ENCODE assay signal across 9 cellular contexts in genomic region chr12:12327802-12328201, GRCh38. TPM values are rescaled to one million over a fixed set of nuclear protein-coding genes. Genes with fewer than 3 reads are reported as not detected.
DNase-seq lines count a peak whose midpoint lies in the region; ATAC-seq and TF ChIP-seq lines count a peak whose summit lies in the region.
"Had no signal": no experiment of that assay in that cellular context is flagged by ENCODE, and none has a peak within 500 bp of the region (broad histone marks: within the 10 kb centered on the region; RNA-seq: fewer than 3 reads in every experiment).

No MANE protein-coding gene starts in this region.

- no peaks in the 10 kb centered on the region for H3K9me3 Mint-ChIP-seq in CD8-positive, alpha-beta memory T cell
- H3K9me3 Mint-ChIP-seq: T-helper 1 cell treated with Interleukin-12 subunit alpha and Interleukin-12 subunit beta and Interleukin-4 antibody, amounts not matched to agents 30 μg/mL and 1 μg/mL, for 36 hours had no signal

- no peak for TF ChIP-seq EP300 in stomach (IDR thresholded peaks at IDR 0.05)

- peak in 2 of 5 donors; percentile 37 to 51 for DNase-seq in CD8-positive, alpha-beta memory T cell
- DNase-seq in GM20000 (ENCODE audit: low spot score) (peak; percentile 67), NCI-H460 (ENCODE audit: extremely low read depth, low read depth) (peak; percentile 56), ascending aorta (ENCODE audit: low spot score in 2 of 2) (no peak), iPS-NIHi11 (ENCODE audit: low spot score) (peak; percentile 67), stomach (no peak)
- DNase-seq in stimulated activated CD4-positive, alpha-beta T cell treated with anti-CD3 and anti-CD28 coated beads, Interleukin-2, amount 100 ng/mL, for 24 hours, result no peak

- intact Hi-C loops in ascending aorta (cut with DNase I), result loop anchor here (1.0 to 10.0 kb wide), 2 partner anchors 153 to 247 kb away; no protein-coding TSS in a partner anchor
- intact Hi-C loops in stomach (cut with DNase I; ENCODE audit: low total_unique reads), result no loop called here

- no peak for TF ChIP-seq POLR2A in stomach (IDR thresholded peaks at IDR 0.05)

- CTCF ChIA-PET in CD8-positive, alpha-beta memory T cell (lab: Charles Lee), result interaction anchor here (0.8 to 3.7 kb wide), 13 partner anchors 9 to 1557 kb away, joined by 3 to 23 read pairs (median 4); partner anchors contain the start of gene BORCS5

- H3K27me3 Mint-ChIP-seq in CD8-positive, alpha-beta memory T cell, result no peaks in the 10 kb centered on the region

- H3K27ac Mint-ChIP-seq in CD8-positive, alpha-beta memory T cell, result peak overlapping the region in 5 of 8 donors; percentile 20 to 85 (median 59)
- H3K27ac Mint-ChIP-seq: T-helper 1 cell treated with Interleukin-12 subunit alpha and Interleukin-12 subunit beta and Interleukin-4 antibody, amounts not matched to agents 30 μg/mL and 1 μg/mL, for 36 hours had no signal

- H3K4me1 ChIP-seq in CD8-positive, alpha-beta memory T cell (ENCODE audit: insufficient read depth, low read length), result peaks cover 9% of the 10 kb centered on the region
- peaks cover 0 to 4% of the 10 kb centered on the region in 2 donors for H3K4me1 ChIP-seq in ascending aorta
- peaks cover 12 to 32% (median 23%) of the 10 kb centered on the region in 4 donors for H3K4me1 ChIP-seq in stomach

- no peaks in the 10 kb centered on the region for H3K9me3 ChIP-seq in CD8-positive, alpha-beta memory T cell (ENCODE audit: low read length)
- H3K9me3 ChIP-seq in ascending aorta, result no peaks in the 10 kb centered on the region
- H3K9me3 ChIP-seq in stomach, result no peaks in the 10 kb centered on the region

- no peaks in the 10 kb centered on the region for H3K36me3 Mint-ChIP-seq in CD8-positive, alpha-beta memory T cell

- H3K4me1 Mint-ChIP-seq in CD8-positive, alpha-beta memory T cell, result peaks cover 4 to 9% (median 8%) of the 10 kb centered on the region in 3 donors

- no peak overlapping the region for H3K4me3 ChIP-seq in CD8-positive, alpha-beta memory T cell (ENCODE audit: low read length)
- no peak overlapping the region for H3K4me3 ChIP-seq in ascending aorta
- H3K4me3 ChIP-seq in stomach, result no peak overlapping the region

- POLR2A ChIA-PET in CD8-positive, alpha-beta memory T cell (lab: Charles Lee), result interaction anchor here (1.2 kb wide), 1 partner anchor 30 kb away, joined by 5 read pairs; no protein-coding TSS in a partner anchor

- no peak for ATAC-seq in GM19397 (IDR thresholded peaks at IDR 0.05; ENCODE audit: unreplicated experiment)

- no peak overlapping the region for H3K4me3 Mint-ChIP-seq in CD8-positive, alpha-beta memory T cell
- H3K4me3 Mint-ChIP-seq: T-helper 1 cell treated with Interleukin-12 subunit alpha and Interleukin-12 subunit beta and Interleukin-4 antibody, amounts not matched to agents 30 μg/mL and 1 μg/mL, for 36 hours had no signal

- H3K27ac ChIP-seq in CD8-positive, alpha-beta memory T cell (ENCODE audit: low read depth, low read length), result no peak overlapping the region
- H3K27ac ChIP-seq in ascending aorta (peak overlapping the region in 1 of 2 donors; percentile 44), stomach (peak overlapping the region in 1 of 5 donors; percentile 9)

- TF ChIP-seq CTCF in GM20000 (IDR thresholded peaks at IDR 0.05; ENCODE audit: extremely low read depth, missing control alignments) (no peak), ascending aorta (IDR thresholded peaks at IDR 0.05) (peak; percentile 46 to 73 (median 64)), stomach (IDR thresholded peaks at IDR 0.05) (peak in 5 of 7 experiments; percentile 36 to 77 (median 58))

- 0 to 4% (median 0%) methylated on average over 1 of the region's 1 CpG for WGBS in stomach, 5 donors

- H3K36me3 ChIP-seq in CD8-positive, alpha-beta memory T cell (ENCODE audit: insufficient read depth, low read length), result no peaks in the 10 kb centered on the region
- peaks cover 5 to 14% of the 10 kb centered on the region in 2 donors for H3K36me3 ChIP-seq in ascending aorta
- peaks cover 2 to 16% (median 12%) of the 10 kb centered on the region in 4 donors for H3K36me3 ChIP-seq in stomach

- H3K27me3 ChIP-seq in CD8-positive, alpha-beta memory T cell (ENCODE audit: insufficient read depth, low read length, poor library complexity, severe bottlenecking), result no peaks in the 10 kb centered on the region
- H3K27me3 ChIP-seq in ascending aorta (no peaks in the 10 kb centered on the region), stomach (no peaks in the 10 kb centered on the region)

RNA-seq across cellular contexts. Expression of gene MANSC1, which starts 22.2 kb away (rescaled TPM):
- total RNA-seq in CD8-positive, alpha-beta memory T cell, result under 1 TPM; 0.31 to 0.42 TPM
- 0.49 TPM for polyA plus RNA-seq in CD8-positive, alpha-beta memory T cell
- 2.7 TPM in 2 replicates for total RNA-seq in NCI-H460 (2014; rRNA removed; shearing (Covaris generic))
- polyA plus RNA-seq in NCI-H460 (2014; cell fraction: nucleus; rRNA removed), result 0.35 TPM in 1 of 2 replicates, not detected in the other
- total RNA-seq in ascending aorta (72.1 TPM), stomach (10 to 100 TPM in 2 of 5 donors, 1 to 10 TPM in 2, under 1 TPM in 1; 0.29 to 35.7 (median 8.8) TPM)
- polyA plus RNA-seq in stomach, result 10 to 100 TPM in 2 of 3 donors, 1 to 10 TPM in 1; 7.8 to 16.5 (median 10.2) TPM

RNA-seq across cellular contexts. Expression of gene BORCS5, which starts 29.1 kb away (rescaled TPM):
- 10 to 100 TPM; 36.4 to 39.7 TPM for total RNA-seq in CD8-positive, alpha-beta memory T cell
- polyA plus RNA-seq in CD8-positive, alpha-beta memory T cell, result 22.0 TPM
- total RNA-seq in NCI-H460 (2014; rRNA removed; shearing (Covaris generic)), result 4.2 and 6.4 TPM in 2 replicates
- polyA plus RNA-seq in NCI-H460 (2014; cell fraction: nucleus; rRNA removed), result 1.6 and 1.7 TPM in 2 replicates
- 3.0 TPM for total RNA-seq in ascending aorta
- total RNA-seq in stomach, result 10 to 100 TPM in 3 of 5 donors, 1 to 10 TPM in 2; 1.3 to 49.0 (median 25.0) TPM
- 1 to 10 TPM; 5.5 to 8.7 (median 6.3) TPM for polyA plus RNA-seq in stomach

Comparison
In these comparisons a context has a peak if more than half of its experiments do, and no peak if none do; other contexts are left out.
1. DNase-seq: peak in GM20000 (single experiment), NCI-H460 (single experiment) and iPS-NIHi11 (single experiment); none in ascending aorta (0 of 2), stomach (single experiment) and stimulated activated CD4-positive, alpha-beta T cell treated with anti-CD3 and anti-CD28 coated beads, Interleukin-2, amount 100 ng/mL, for 24 hours (0 of 2).